In the genomic region with DNA sequence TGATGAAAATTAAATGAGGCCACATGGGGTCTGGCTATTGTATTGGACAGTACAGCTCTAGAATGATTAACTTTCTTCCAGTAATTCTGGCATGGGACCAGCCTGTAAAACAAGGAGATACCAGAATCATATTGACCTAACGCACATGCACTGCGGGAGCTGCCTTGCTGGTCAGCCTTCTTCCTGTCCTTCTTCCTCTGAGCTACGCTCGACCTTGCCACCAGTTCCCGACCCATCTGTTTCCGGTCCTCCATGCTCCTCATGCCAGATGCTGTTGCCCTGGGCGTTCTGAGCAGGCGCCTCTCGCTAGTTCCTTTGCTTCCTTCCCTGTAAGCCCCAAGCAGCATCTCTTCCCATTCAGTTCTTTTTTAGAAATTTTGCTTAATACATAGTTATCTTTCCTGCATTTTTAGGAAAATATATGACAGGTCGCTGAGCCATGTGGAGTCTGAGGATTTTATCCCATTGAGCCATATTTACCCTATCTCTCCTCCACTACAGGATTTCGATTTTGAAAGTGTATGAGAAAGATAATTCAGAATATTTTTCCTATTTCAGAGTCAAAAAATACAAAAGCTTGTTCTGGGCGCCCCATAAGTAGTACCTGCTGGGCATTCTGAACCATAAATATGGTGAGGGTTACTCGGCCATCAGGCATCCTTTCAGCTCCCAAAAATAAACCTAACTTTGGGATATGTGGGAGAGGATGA, we compare ENCODE assay signal across 8 cellular contexts. TPM values are rescaled to one million over a fixed set of nuclear protein-coding genes. Genes with fewer than 3 reads are reported as not detected.
DNase-seq lines count a peak whose midpoint lies in the region; ATAC-seq and TF ChIP-seq lines count a peak whose summit lies in the region.

No MANE protein-coding gene starts in this region.

- TF ChIP-seq CTCF in AG10803 (conservative IDR thresholded peaks at IDR 0.05; ENCODE audit: low read length): no peak
- no peak for TF ChIP-seq CTCF in HFFc6 (IDR thresholded peaks at IDR 0.05)
- TF ChIP-seq CTCF in mucosa of descending colon (IDR thresholded peaks at IDR 0.05): no peak

- H3K4me3 Mint-ChIP-seq in HFFc6: peak overlapping the region; percentile 78
- peak overlapping the region; percentile 24 for H3K4me3 Mint-ChIP-seq in dendritic cell treated with granulocyte-macrophage colony-stimulating factor and Interleukin-4, amounts not matched to agents 40 ng/mL and 50 ng/mL, for 4 days

- H3K27me3 Mint-ChIP-seq in HFFc6 (ENCODE audit: insufficient read depth): no peaks in the 10 kb centered on the region; the same call in 1 of the 2 replicates
- peaks cover 3% of the 10 kb centered on the region for H3K27me3 Mint-ChIP-seq in dendritic cell treated with granulocyte-macrophage colony-stimulating factor and Interleukin-4, amounts not matched to agents 40 ng/mL and 50 ng/mL, for 4 days

- no peaks in the 10 kb centered on the region for H3K36me3 Mint-ChIP-seq in HFFc6 (ENCODE audit: low read depth)
- no peaks in the 10 kb centered on the region for H3K36me3 Mint-ChIP-seq in dendritic cell treated with granulocyte-macrophage colony-stimulating factor and Interleukin-4, amounts not matched to agents 40 ng/mL and 50 ng/mL, for 4 days (ENCODE audit: low read depth)

- H3K9me3 ChIP-seq in mucosa of descending colon: no peaks in the 10 kb centered on the region

- peaks cover 37% of the 10 kb centered on the region for H3K4me1 Mint-ChIP-seq in HFFc6 (ENCODE audit: low read depth)
- peaks cover 23% of the 10 kb centered on the region for H3K4me1 Mint-ChIP-seq in dendritic cell treated with granulocyte-macrophage colony-stimulating factor and Interleukin-4, amounts not matched to agents 40 ng/mL and 50 ng/mL, for 4 days (ENCODE audit: low read depth)

- H3K9me3 Mint-ChIP-seq in HFFc6: no peaks in the 10 kb centered on the region
- H3K9me3 Mint-ChIP-seq in dendritic cell treated with granulocyte-macrophage colony-stimulating factor and Interleukin-4, amounts not matched to agents 40 ng/mL and 50 ng/mL, for 4 days: no peaks in the 10 kb centered on the region

- H3K4me3 ChIP-seq in AG10803 (ENCODE audit: low read length) (peak overlapping the region; percentile 41), mucosa of descending colon (no peak overlapping the region)

- peak overlapping the region; percentile 93 for H3K27ac Mint-ChIP-seq in HFFc6
- H3K27ac Mint-ChIP-seq in dendritic cell treated with granulocyte-macrophage colony-stimulating factor and Interleukin-4, amounts not matched to agents 40 ng/mL and 50 ng/mL, for 4 days: no peak overlapping the region

- H3K4me1 ChIP-seq in mucosa of descending colon (ENCODE audit: low read depth): no peaks in the 10 kb centered on the region

- intact Hi-C loops in dendritic cell treated with granulocyte-macrophage colony-stimulating factor and Interleukin-4, amounts not matched to agents 40 ng/mL and 50 ng/mL, for 4 days (cut with micrococcal nuclease): no loop called here
- intact Hi-C loops in mucosa of descending colon (cut with DNase I, micrococcal nuclease): no loop called here

- ATAC-seq in mucosa of descending colon (peak; percentile 45), GM21529 (IDR thresholded peaks at IDR 0.05; ENCODE audit: unreplicated experiment) (no peak)

- DNase-seq in AG10803 (ENCODE audit: low read depth) (peak; percentile 76), HFFc6 (peak; percentile 46), mucosa of descending colon (peak; percentile 19 to 51 (median 32)), SW480 (ENCODE audit: low spot score) (no peak), NK-92 (lab: John Stamatoyannopoulos, UW; ENCODE audit: unreplicated experiment) (no peak), NCI-H1105 (lab: John Stamatoyannopoulos, UW) (no peak)

- no peaks in the 10 kb centered on the region for H3K36me3 ChIP-seq in mucosa of descending colon (ENCODE audit: low read depth)

RNA-seq across cellular contexts. Expression of a gene that starts 38.6 kb away (rescaled TPM):
- total RNA-seq in HFFc6 (2021; fragmentation: NEBNext Ultra II Directional; extraction: Animal tissue kit (Norgen Biotek cat#: 25700)): 10 to 100 TPM in 1 of 6 experiments, 1 to 10 TPM in 5; 5.9 to 10.1 (median 8.7) TPM
- total RNA-seq in mucosa of descending colon: 1 to 10 TPM in 1 of 3 donors, under 1 TPM in 2; 0.32 to 3.8 (median 0.58) TPM

Comparison
In these comparisons a context has a peak if more than half of its experiments do, and no peak if none do; other contexts are left out.
1. DNase-seq: peak in AG10803 (single experiment), HFFc6 (single experiment) and mucosa of descending colon (3 of 3); none in SW480 (single experiment), NK-92 (single experiment) and NCI-H1105 (single experiment).